ENCODE assay signal across 1 cellular context in the genomic region with DNA sequence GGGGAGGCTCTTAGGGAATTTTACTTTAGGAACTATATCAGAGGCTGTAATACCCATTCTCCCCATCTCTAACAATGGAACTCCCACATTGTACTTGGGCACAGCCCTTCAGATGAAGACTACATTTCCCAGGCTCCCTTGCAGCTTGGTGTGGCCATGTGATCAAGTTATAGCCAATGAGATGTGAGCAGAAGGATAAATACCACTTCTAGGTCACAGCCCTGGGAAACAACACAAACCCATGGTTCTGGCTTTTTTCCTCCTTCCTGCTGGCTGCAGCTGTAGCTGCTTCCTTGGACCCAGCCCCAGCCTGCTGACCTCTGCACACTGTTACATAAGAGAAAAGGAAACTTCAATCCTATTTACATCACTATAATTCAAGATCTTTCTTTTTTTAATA.
TF ChIP-seq lines count a peak whose summit lies in the region.

No MANE protein-coding gene starts in this region.

TF ChIP-seq in K562, 482 proteins besides CTCF, POLR2A, EP300 and RAD21 (continued from another document):
- no peak for TF ChIP-seq STAT6 (CRISPR knock-in tag; IDR thresholded peaks at IDR 0.05)
- TF ChIP-seq, protein P1, sequence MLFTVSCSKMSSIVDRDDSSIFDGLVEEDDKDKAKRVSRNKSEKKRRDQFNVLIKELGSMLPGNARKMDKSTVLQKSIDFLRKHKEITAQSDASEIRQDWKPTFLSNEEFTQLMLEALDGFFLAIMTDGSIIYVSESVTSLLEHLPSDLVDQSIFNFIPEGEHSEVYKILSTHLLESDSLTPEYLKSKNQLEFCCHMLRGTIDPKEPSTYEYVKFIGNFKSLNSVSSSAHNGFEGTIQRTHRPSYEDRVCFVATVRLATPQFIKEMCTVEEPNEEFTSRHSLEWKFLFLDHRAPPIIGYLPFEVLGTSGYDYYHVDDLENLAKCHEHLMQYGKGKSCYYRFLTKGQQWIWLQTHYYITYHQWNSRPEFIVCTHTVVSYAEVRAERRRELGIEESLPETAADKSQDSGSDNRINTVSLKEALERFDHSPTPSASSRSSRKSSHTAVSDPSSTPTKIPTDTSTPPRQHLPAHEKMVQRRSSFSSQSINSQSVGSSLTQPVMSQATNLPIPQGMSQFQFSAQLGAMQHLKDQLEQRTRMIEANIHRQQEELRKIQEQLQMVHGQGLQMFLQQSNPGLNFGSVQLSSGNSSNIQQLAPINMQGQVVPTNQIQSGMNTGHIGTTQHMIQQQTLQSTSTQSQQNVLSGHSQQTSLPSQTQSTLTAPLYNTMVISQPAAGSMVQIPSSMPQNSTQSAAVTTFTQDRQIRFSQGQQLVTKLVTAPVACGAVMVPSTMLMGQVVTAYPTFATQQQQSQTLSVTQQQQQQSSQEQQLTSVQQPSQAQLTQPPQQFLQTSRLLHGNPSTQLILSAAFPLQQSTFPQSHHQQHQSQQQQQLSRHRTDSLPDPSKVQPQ (CRISPR knock-in tag; IDR thresholded peaks at IDR 0.05; ENCODE audit: borderline replicate concordance): no peak
- no peak for TF ChIP-seq FOXP1 (CRISPR knock-in tag; IDR thresholded peaks at IDR 0.05)
- 0 out of 2 replicates have a peak, but pooled peaks have one; percentile 34 for TF ChIP-seq ZNF75A (CRISPR knock-in tag; IDR thresholded peaks at IDR 0.05)
- no peak for TF ChIP-seq SNRNP70 (optimal IDR thresholded peaks at IDR 0.05; ENCODE audit: low read depth, low read length)
- TF ChIP-seq BRD4 (IDR thresholded peaks at IDR 0.05): no peak
- TF ChIP-seq TAF1 (IDR thresholded peaks at IDR 0.05; ENCODE audit: control insufficient read depth, extremely low read depth, insufficient read depth, low read length, severe bottlenecking): no peak
- TF ChIP-seq FOSL1 (tag; conservative IDR thresholded peaks at IDR 0.05): peak; percentile 25; the same call in 1 of the 2 replicates
- TF ChIP-seq RCOR1 (IDR thresholded peaks at IDR 0.05; ENCODE audit: borderline replicate concordance in 1 of 2, low read depth in 2 of 2, low read length in 2 of 2): 0 out of 4 replicates have a peak, but pooled peaks of 1 of the 2 experiments have one; percentile 9
- no peak for TF ChIP-seq TOE1 (IDR thresholded peaks at IDR 0.05; ENCODE audit: borderline replicate concordance)
- no peak for TF ChIP-seq TOE1 (CRISPR knock-in tag; IDR thresholded peaks at IDR 0.05; ENCODE audit: borderline replicate concordance, low read depth)
- TF ChIP-seq NFIC (IDR thresholded peaks at IDR 0.05): no peak
- no peak for TF ChIP-seq ZKSCAN8 (CRISPR knock-in tag; IDR thresholded peaks at IDR 0.05)
- peak in 1 of 3 experiments; percentile 39 for TF ChIP-seq YY1 (IDR thresholded peaks at IDR 0.05; ENCODE audit: borderline replicate concordance in 1 of 3, control insufficient read depth in 1 of 3, extremely low read depth in 1 of 3, insufficient read depth in 3 of 3, insufficient read length in 1 of 3, insufficient replicate concordance in 2 of 3, low read depth in 1 of 3, low read length in 2 of 3)
- TF ChIP-seq RB1 (IDR thresholded peaks at IDR 0.05; ENCODE audit: low read depth): 0 out of 2 replicates have a peak, but pooled peaks have one; percentile 24
- TF ChIP-seq, protein P2, sequence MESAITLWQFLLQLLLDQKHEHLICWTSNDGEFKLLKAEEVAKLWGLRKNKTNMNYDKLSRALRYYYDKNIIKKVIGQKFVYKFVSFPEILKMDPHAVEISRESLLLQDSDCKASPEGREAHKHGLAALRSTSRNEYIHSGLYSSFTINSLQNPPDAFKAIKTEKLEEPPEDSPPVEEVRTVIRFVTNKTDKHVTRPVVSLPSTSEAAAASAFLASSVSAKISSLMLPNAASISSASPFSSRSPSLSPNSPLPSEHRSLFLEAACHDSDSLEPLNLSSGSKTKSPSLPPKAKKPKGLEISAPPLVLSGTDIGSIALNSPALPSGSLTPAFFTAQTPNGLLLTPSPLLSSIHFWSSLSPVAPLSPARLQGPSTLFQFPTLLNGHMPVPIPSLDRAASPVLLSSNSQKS (CRISPR knock-in tag; IDR thresholded peaks at IDR 0.05): no peak
- no peak for TF ChIP-seq ETV1 (tag; conservative IDR thresholded peaks at IDR 0.05; ENCODE audit: low read depth)
- TF ChIP-seq FOXJ2 (tag; IDR thresholded peaks at IDR 0.05): peak; percentile 77
- no peak for TF ChIP-seq MED1 (CRISPR knock-in tag; IDR thresholded peaks at IDR 0.05; ENCODE audit: borderline replicate concordance)
- TF ChIP-seq SMC3 (conservative IDR thresholded peaks at IDR 0.05; ENCODE audit: insufficient read depth, low read depth, low read length): no peak
- TF ChIP-seq POLR3A (IDR thresholded peaks at IDR 0.05; ENCODE audit: borderline replicate concordance, extremely low read depth, insufficient read depth, insufficient read length): no peak
- TF ChIP-seq USF1 (CRISPR knock-in tag; IDR thresholded peaks at IDR 0.05): peak; percentile 98
- no peak for TF ChIP-seq ZNF232 (CRISPR knock-in tag; IDR thresholded peaks at IDR 0.05)
- no peak for TF ChIP-seq HDAC6 (IDR thresholded peaks at IDR 0.05; ENCODE audit: low read depth, low read length)
- no peak for TF ChIP-seq RNF219 (CRISPR knock-in tag; IDR thresholded peaks at IDR 0.05)
- TF ChIP-seq CHD4 (IDR thresholded peaks at IDR 0.05; ENCODE audit: insufficient read depth, insufficient replicate concordance, low read depth, low read length, poor library complexity, severe bottlenecking): no peak
